Comparison of ENCODE assay signal across 11 cellular contexts in genomic region chr10:70324341-70324861, GRCh38. TPM values are rescaled to one million over a fixed set of nuclear protein-coding genes. Genes with fewer than 3 reads are reported as not detected.
A peak's percentile ranks its signal among the peaks of the same experiment; 100 is the strongest.
DNase-seq lines count a peak whose midpoint lies in the region; ATAC-seq and TF ChIP-seq lines count a peak whose summit lies in the region.
"Had no signal": no experiment of that assay in that cellular context is flagged by ENCODE, and none has a peak within 500 bp of the region (broad histone marks: within the 10 kb centered on the region; RNA-seq: fewer than 3 reads in every experiment).

No MANE protein-coding gene starts in this region.

- H3K27me3 Mint-ChIP-seq in activated CD4-positive, alpha-beta memory T cell treated with anti-CD3 and anti-CD28 coated beads for 36 hours = no peaks in the 10 kb centered on the region
- H3K27me3 Mint-ChIP-seq in activated CD4-positive, alpha-beta memory T cell treated with anti-CD3 and anti-CD28 coated beads, Interleukin-2, amount 10 ng/mL, durations not matched to agents 7 days and 5 days = no peaks in the 10 kb centered on the region
- H3K27me3 Mint-ChIP-seq in stimulated activated naive CD8-positive, alpha-beta T cell treated with anti-CD3 and anti-CD28 coated beads, Interleukin-15, amount 100 ng/mL, for 72 hours = no peaks in the 10 kb centered on the region

- H3K36me3 Mint-ChIP-seq in activated CD4-positive, alpha-beta memory T cell treated with anti-CD3 and anti-CD28 coated beads for 36 hours = no peaks in the 10 kb centered on the region
- H3K36me3 Mint-ChIP-seq in activated CD4-positive, alpha-beta memory T cell treated with anti-CD3 and anti-CD28 coated beads, Interleukin-2, amount 10 ng/mL, durations not matched to agents 7 days and 5 days (ENCODE audit: low read depth) = no peaks in the 10 kb centered on the region

- intact Hi-C loops in activated CD4-positive, alpha-beta memory T cell treated with anti-CD3 and anti-CD28 coated beads for 36 hours (cut with micrococcal nuclease) = no loop called here

- CTCF ChIA-PET in activated CD4-positive, alpha-beta memory T cell treated with anti-CD3 and anti-CD28 coated beads for 36 hours (lab: Charles Lee) = interaction anchor here (0.9 to 1.4 kb wide), 2 partner anchors 22 to 103 kb away, joined by 3 read pairs; no protein-coding TSS in a partner anchor
- CTCF ChIA-PET in activated CD4-positive, alpha-beta memory T cell treated with anti-CD3 and anti-CD28 coated beads, Interleukin-2, amount 10 ng/mL, durations not matched to agents 7 days and 5 days (lab: Charles Lee) = no interaction called here

- H3K27ac ChIP-seq in right atrium auricular region = peak overlapping the region; percentile 74 to 82
- H3K27ac ChIP-seq: hepatocyte, SK-N-MC had no signal

- DNase-seq in activated CD4-positive, alpha-beta memory T cell treated with anti-CD3 and anti-CD28 coated beads for 36 hours = peak; percentile 13
- DNase-seq in activated CD4-positive, alpha-beta memory T cell treated with anti-CD3 and anti-CD28 coated beads, Interleukin-2, amount 10 ng/mL, durations not matched to agents 7 days and 5 days = no peak
- DNase-seq in right atrium auricular region (ENCODE audit: low spot score) = no peak
- DNase-seq in stimulated activated naive CD8-positive, alpha-beta T cell treated with anti-CD3 and anti-CD28 coated beads, Interleukin-15, amount 100 ng/mL, for 72 hours = peak; percentile 8 to 44
- no peak for DNase-seq in D341Med (ENCODE audit: low spot score)
- DNase-seq in foreskin fibroblast = no peak
- DNase-seq: small intestine had no signal

- peaks cover 10% of the 10 kb centered on the region for H3K4me1 Mint-ChIP-seq in activated CD4-positive, alpha-beta memory T cell treated with anti-CD3 and anti-CD28 coated beads for 36 hours (ENCODE audit: low read depth)
- H3K4me1 Mint-ChIP-seq in activated CD4-positive, alpha-beta memory T cell treated with anti-CD3 and anti-CD28 coated beads, Interleukin-2, amount 10 ng/mL, durations not matched to agents 7 days and 5 days = peaks cover 21% of the 10 kb centered on the region
- H3K4me1 Mint-ChIP-seq in stimulated activated naive CD8-positive, alpha-beta T cell treated with anti-CD3 and anti-CD28 coated beads, Interleukin-15, amount 100 ng/mL, for 72 hours = peaks cover 48% of the 10 kb centered on the region

- no peaks in the 10 kb centered on the region for H3K9me3 ChIP-seq in right atrium auricular region

- ATAC-seq in HG03571 (IDR thresholded peaks at IDR 0.05; ENCODE audit: unreplicated experiment) (peak; percentile 65), HG03378 (IDR thresholded peaks at IDR 0.05; ENCODE audit: unreplicated experiment) (no peak)
- ATAC-seq in stimulated activated naive CD8-positive, alpha-beta T cell treated with anti-CD3 and anti-CD28 coated beads, Interleukin-15, amount 100 ng/mL, for 72 hours = peak; percentile 82

- POLR2A ChIA-PET in activated CD4-positive, alpha-beta memory T cell treated with anti-CD3 and anti-CD28 coated beads for 36 hours (lab: Charles Lee) = no interaction called here
- POLR2A ChIA-PET in activated CD4-positive, alpha-beta memory T cell treated with anti-CD3 and anti-CD28 coated beads, Interleukin-2, amount 10 ng/mL, durations not matched to agents 7 days and 5 days (lab: Charles Lee) = interaction anchor here (0.8 kb wide), 1 partner anchor 108 kb away, joined by 3 read pairs; no protein-coding TSS in a partner anchor

- peaks cover 0 to 50% of the 10 kb centered on the region in 2 donors for H3K4me1 ChIP-seq in right atrium auricular region

- H3K27me3 ChIP-seq in right atrium auricular region = no peaks in the 10 kb centered on the region
- H3K27me3 ChIP-seq: hepatocyte had no signal

- H3K36me3 ChIP-seq in right atrium auricular region = no peaks in the 10 kb centered on the region

- no peaks in the 10 kb centered on the region for H3K9me3 Mint-ChIP-seq in activated CD4-positive, alpha-beta memory T cell treated with anti-CD3 and anti-CD28 coated beads for 36 hours
- H3K9me3 Mint-ChIP-seq in activated CD4-positive, alpha-beta memory T cell treated with anti-CD3 and anti-CD28 coated beads, Interleukin-2, amount 10 ng/mL, durations not matched to agents 7 days and 5 days = no peaks in the 10 kb centered on the region
- H3K9me3 Mint-ChIP-seq in stimulated activated naive CD8-positive, alpha-beta T cell treated with anti-CD3 and anti-CD28 coated beads, Interleukin-15, amount 100 ng/mL, for 72 hours = no peaks in the 10 kb centered on the region

- no peak overlapping the region for H3K27ac Mint-ChIP-seq in activated CD4-positive, alpha-beta memory T cell treated with anti-CD3 and anti-CD28 coated beads for 36 hours
- no peak overlapping the region for H3K27ac Mint-ChIP-seq in activated CD4-positive, alpha-beta memory T cell treated with anti-CD3 and anti-CD28 coated beads, Interleukin-2, amount 10 ng/mL, durations not matched to agents 7 days and 5 days
- H3K27ac Mint-ChIP-seq in stimulated activated naive CD8-positive, alpha-beta T cell treated with anti-CD3 and anti-CD28 coated beads, Interleukin-15, amount 100 ng/mL, for 72 hours = peak overlapping the region in 1 of 2 donors; percentile 57

- H3K4me3 ChIP-seq in right atrium auricular region (no peak overlapping the region), foreskin fibroblast (ENCODE audit: low read depth in 1 of 2, low read length in 2 of 2) (no peak overlapping the region)
- H3K4me3 ChIP-seq: hepatocyte, SK-N-MC had no signal

- TF ChIP-seq CTCF in right atrium auricular region (IDR thresholded peaks at IDR 0.05) (no peak), foreskin fibroblast (IDR thresholded peaks at IDR 0.05; ENCODE audit: low read depth, low read length) (no peak)

- H3K4me3 Mint-ChIP-seq in activated CD4-positive, alpha-beta memory T cell treated with anti-CD3 and anti-CD28 coated beads for 36 hours = no peak overlapping the region
- H3K4me3 Mint-ChIP-seq in activated CD4-positive, alpha-beta memory T cell treated with anti-CD3 and anti-CD28 coated beads, Interleukin-2, amount 10 ng/mL, durations not matched to agents 7 days and 5 days = no peak overlapping the region
- peak overlapping the region in 1 of 2 donors; percentile 32 for H3K4me3 Mint-ChIP-seq in stimulated activated naive CD8-positive, alpha-beta T cell treated with anti-CD3 and anti-CD28 coated beads, Interleukin-15, amount 100 ng/mL, for 72 hours

RNA-seq across cellular contexts. Expression of gene NPFFR1, which starts 40.6 kb away (rescaled TPM):
- under 1 TPM in 1 of 2 experiments, not detected in 1; 0.02 TPM for total RNA-seq in activated CD4-positive, alpha-beta memory T cell treated with anti-CD3 and anti-CD28 coated beads for 36 hours
- not detected for total RNA-seq in activated CD4-positive, alpha-beta memory T cell treated with anti-CD3 and anti-CD28 coated beads, Interleukin-2, amount 10 ng/mL, durations not matched to agents 7 days and 5 days
- total RNA-seq in right atrium auricular region = under 1 TPM in 1 of 2 donors, not detected in 1; 0.47 TPM
- total RNA-seq: hepatocyte had no signal

RNA-seq across cellular contexts. Expression of gene LRRC20, which starts 58.0 kb away (rescaled TPM):
- total RNA-seq in activated CD4-positive, alpha-beta memory T cell treated with anti-CD3 and anti-CD28 coated beads for 36 hours = 10 to 100 TPM; 10.6 to 12.0 TPM
- total RNA-seq in activated CD4-positive, alpha-beta memory T cell treated with anti-CD3 and anti-CD28 coated beads, Interleukin-2, amount 10 ng/mL, durations not matched to agents 7 days and 5 days = 10 to 100 TPM in 1 of 2 experiments, 1 to 10 TPM in 1; 9.8 to 10.3 TPM
- 10 to 100 TPM; 18.9 to 65.0 TPM for total RNA-seq in right atrium auricular region

Comparison
In these comparisons a context has a peak if more than half of its experiments do, and no peak if none do; other contexts are left out.
1. DNase-seq: peak in activated CD4-positive, alpha-beta memory T cell treated with anti-CD3 and anti-CD28 coated beads for 36 hours (single experiment) and stimulated activated naive CD8-positive, alpha-beta T cell treated with anti-CD3 and anti-CD28 coated beads, Interleukin-15, amount 100 ng/mL, for 72 hours (2 of 2); none in activated CD4-positive, alpha-beta memory T cell treated with anti-CD3 and anti-CD28 coated beads, Interleukin-2, amount 10 ng/mL, durations not matched to agents 7 days and 5 days (single experiment), right atrium auricular region (single experiment), D341Med (single experiment) and foreskin fibroblast (0 of 2).